ENCODE assay signal across 19 cellular contexts in the genomic region with DNA sequence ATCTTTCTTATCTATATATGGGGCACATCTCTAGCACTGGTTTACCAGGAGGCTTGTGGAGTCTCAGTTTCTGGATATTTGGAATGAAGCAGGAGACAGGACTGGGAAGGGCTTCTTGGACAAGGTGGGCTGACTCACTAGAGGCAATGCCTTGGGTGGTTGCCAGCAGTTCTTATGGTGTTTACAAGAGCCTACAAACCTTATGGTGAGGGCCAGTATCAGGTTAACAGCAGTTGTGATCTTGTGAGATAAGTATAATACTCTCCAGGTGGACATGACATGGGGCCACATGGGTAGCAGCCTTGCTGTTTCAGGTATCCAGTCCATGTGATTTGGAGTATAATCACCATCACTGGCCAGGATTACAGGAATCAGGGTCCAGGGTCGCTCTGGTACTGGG. TPM values are rescaled to one million over a fixed set of nuclear protein-coding genes. Genes with fewer than 3 reads are reported as not detected.
DNase-seq lines count a peak whose midpoint lies in the region; ATAC-seq and TF ChIP-seq lines count a peak whose summit lies in the region.
"Had no signal": no experiment of that assay in that cellular context is flagged by ENCODE, and none has a peak within 500 bp of the region (broad histone marks: within the 10 kb centered on the region; RNA-seq: fewer than 3 reads in every experiment).

No MANE protein-coding gene starts in this region.

- peaks cover 6% of the 10 kb centered on the region for H3K9me1 ChIP-seq in IMR-90 (ENCODE audit: insufficient read depth, low read length)

- no peak overlapping the region for H3K4me2 ChIP-seq in IMR-90 (ENCODE audit: low read depth, low read length)
- H3K4me2 ChIP-seq: A549 had no signal

- POLR2A ChIA-PET in IMR-90 (lab: Charles Lee; ENCODE audit: unreplicated experiment): no interaction called here
- POLR2A ChIA-PET in CD8-positive, alpha-beta T cell (lab: Charles Lee): interaction anchor here (0.7 kb wide), 1 partner anchor 9 kb away, joined by 3 read pairs; no protein-coding TSS in a partner anchor

- no peak overlapping the region for H3K4ac ChIP-seq in IMR-90 (ENCODE audit: low read depth, low read length)

- no peaks in the 10 kb centered on the region for H3K36me3 Mint-ChIP-seq in CD8-positive, alpha-beta T cell
- H3K36me3 Mint-ChIP-seq in activated naive CD4-positive, alpha-beta T cell treated with anti-CD3 and anti-CD28 coated beads for 36 hours (ENCODE audit: low read depth): peaks cover 1% of the 10 kb centered on the region

- no peak overlapping the region for H4K8ac ChIP-seq in IMR-90 (ENCODE audit: low read depth in 2 of 2, low read length in 2 of 2)

- dilution Hi-C loops in IMR-90 (cut with HindIII; ENCODE audit: low sequenced_read_pairs, unreplicated experiment): no loop called here

- peaks cover 12% of the 10 kb centered on the region for H3K4me1 Mint-ChIP-seq in CD8-positive, alpha-beta T cell (ENCODE audit: low read depth)
- H3K4me1 Mint-ChIP-seq in activated naive CD4-positive, alpha-beta T cell treated with anti-CD3 and anti-CD28 coated beads for 36 hours (ENCODE audit: low read depth): peaks cover 7% of the 10 kb centered on the region

- H3K36me3 ChIP-seq in IMR-90 (ENCODE audit: control insufficient read depth, insufficient read depth, low read length): no peaks in the 10 kb centered on the region
- no peaks in the 10 kb centered on the region for H3K36me3 ChIP-seq in CD8-positive, alpha-beta T cell (ENCODE audit: insufficient read depth, low read length)
- H3K36me3 ChIP-seq: pancreas had no signal

- TF ChIP-seq CTCF in IMR-90 (conservative IDR thresholded peaks at IDR 0.05; ENCODE audit: low read depth, low read length): no peak
- TF ChIP-seq CTCF in CD8-positive, alpha-beta T cell (IDR thresholded peaks at IDR 0.05): no peak

- no peak for TF ChIP-seq POLR2A in IMR-90 (IDR thresholded peaks at IDR 0.05; ENCODE audit: low read depth, low read length)

- DNase-seq in A172 (ENCODE audit: low spot score) (peak; percentile 15), IMR-90 (peak; percentile 91), NCI-H82 (lab: John Stamatoyannopoulos, UW) (peak; percentile 67), dermis blood vessel endothelial cell (peak; percentile 19), T1000 (lab: John Stamatoyannopoulos, UW) (no peak)
- DNase-seq in CD8-positive, alpha-beta T cell: no peak
- no peak for DNase-seq in activated naive CD4-positive, alpha-beta T cell treated with anti-CD3 and anti-CD28 coated beads for 36 hours
- DNase-seq in activated CD8-positive, alpha-beta memory T cell treated with anti-CD3 and anti-CD28 coated beads for 24 hours: no peak
- DNase-seq: activated naive CD4-positive, alpha-beta T cell treated with Interleukin-2 at 50 U/mL for 16 hours; Caco-2; NCI-H2227 treated with DMSO at 0.1 percent for 48 hours; RPMI8226; stimulated activated CD8-positive, alpha-beta memory T cell treated with anti-CD3 and anti-CD28 coated beads, Interleukin-4, amount 100 ng/mL, for 48 hours had no signal

- H4K20me1 ChIP-seq in IMR-90 (ENCODE audit: insufficient read depth, low read length): no peaks in the 10 kb centered on the region

- no peak overlapping the region for H3K27ac ChIP-seq in IMR-90 (ENCODE audit: insufficient read depth, low read length)
- H3K27ac ChIP-seq in CD8-positive, alpha-beta T cell (ENCODE audit: low read depth, low read length): no peak overlapping the region
- H3K27ac ChIP-seq: A549, pancreas had no signal

- no peaks in the 10 kb centered on the region for H3K9me3 Mint-ChIP-seq in CD8-positive, alpha-beta T cell
- H3K9me3 Mint-ChIP-seq in activated naive CD4-positive, alpha-beta T cell treated with anti-CD3 and anti-CD28 coated beads for 36 hours: no peaks in the 10 kb centered on the region
- H3K9me3 Mint-ChIP-seq: central memory CD8-positive, alpha-beta T cell; type B pancreatic cell had no signal

- 40% methylated on average over 1 of the region's 1 CpG; no CpG with 5 or more reads in 1 of the 2 experiments for WGBS in IMR-90 (ENCODE audit: extremely low coverage in 2 of 2, insufficient read length in 1 of 2), 2 experiments

- no peak overlapping the region for H4K91ac ChIP-seq in IMR-90 (ENCODE audit: insufficient read depth, low read depth, low read length)

- H3K18ac ChIP-seq in IMR-90 (ENCODE audit: low read depth, low read length): no peak overlapping the region

- H2BK20ac ChIP-seq in IMR-90 (ENCODE audit: low read depth, low read length): no peak overlapping the region

- BruUV-seq in IMR-90 (replicated peaks; lab: Mats Ljungman, UMichigan): no TSS peak

- H3K4me1 ChIP-seq in IMR-90 (ENCODE audit: control insufficient read depth, insufficient read depth, low read length): peaks cover 7% of the 10 kb centered on the region
- H3K4me1 ChIP-seq in CD8-positive, alpha-beta T cell (ENCODE audit: insufficient read depth, low read length): no peaks in the 10 kb centered on the region
- H3K4me1 ChIP-seq: A549 had no signal

- H3K23ac ChIP-seq in IMR-90 (ENCODE audit: low read depth, low read length): no peak overlapping the region

- no peaks in the 10 kb centered on the region for H3K27me3 ChIP-seq in IMR-90 (ENCODE audit: control insufficient read depth, insufficient read depth, low read length)
- H3K27me3 ChIP-seq in CD8-positive, alpha-beta T cell (ENCODE audit: insufficient read depth, low read length): no peaks in the 10 kb centered on the region
- H3K27me3 ChIP-seq: pancreas had no signal

- H3K4me3 Mint-ChIP-seq in CD8-positive, alpha-beta T cell: no peak overlapping the region
- H3K4me3 Mint-ChIP-seq in activated naive CD4-positive, alpha-beta T cell treated with anti-CD3 and anti-CD28 coated beads for 36 hours: no peak overlapping the region
- H3K4me3 Mint-ChIP-seq: central memory CD8-positive, alpha-beta T cell; type B pancreatic cell had no signal

- no peaks in the 10 kb centered on the region for H3K9me3 ChIP-seq in IMR-90 (ENCODE audit: control insufficient read depth, insufficient read depth, low read length)
- no peaks in the 10 kb centered on the region for H3K9me3 ChIP-seq in CD8-positive, alpha-beta T cell (ENCODE audit: low read length)
- H3K9me3 ChIP-seq: A549, Caco-2, pancreas had no signal

- H3K27ac Mint-ChIP-seq in CD8-positive, alpha-beta T cell: no peak overlapping the region
- H3K27ac Mint-ChIP-seq in activated naive CD4-positive, alpha-beta T cell treated with anti-CD3 and anti-CD28 coated beads for 36 hours: no peak overlapping the region
- H3K27ac Mint-ChIP-seq: type B pancreatic cell had no signal

- H2AFZ ChIP-seq in IMR-90 (replicated peaks; ENCODE audit: low read length, poor library complexity): no peak overlapping the region

- no peak overlapping the region for H3K4me3 ChIP-seq in IMR-90 (ENCODE audit: insufficient read depth, low read depth, low read length)
- H3K4me3 ChIP-seq in CD8-positive, alpha-beta T cell (ENCODE audit: low read depth, low read length): no peak overlapping the region
- H3K4me3 ChIP-seq: A549, pancreas had no signal

- no peak overlapping the region for H2BK15ac ChIP-seq in IMR-90 (ENCODE audit: low read depth, low read length)

- peaks cover 2 to 20% of the 10 kb centered on the region in 2 experiments; a peak in 2 of 4 replicates for H3K79me1 ChIP-seq in IMR-90 (ENCODE audit: low read depth in 1 of 2, low read length in 2 of 2)

- no peak for ATAC-seq in IMR-90 (ENCODE audit: low read depth)
- no peak for ATAC-seq in CD8-positive, alpha-beta T cell
- ATAC-seq: A549, pancreas had no signal

- intact Hi-C loops in IMR-90 (cut with micrococcal nuclease): no loop called here
- intact Hi-C loops in CD8-positive, alpha-beta T cell (cut with DNase I, micrococcal nuclease): no loop called here
- intact Hi-C loops in activated naive CD4-positive, alpha-beta T cell treated with anti-CD3 and anti-CD28 coated beads for 36 hours (cut with micrococcal nuclease): no loop called here

- no peak overlapping the region for H2BK5ac ChIP-seq in IMR-90 (ENCODE audit: low read depth, low read length, poor library complexity, severe bottlenecking)

- no peak overlapping the region for H4K5ac ChIP-seq in IMR-90 (ENCODE audit: low read depth, low read length)

- no peak overlapping the region for H2AK5ac ChIP-seq in IMR-90 (ENCODE audit: low read depth, low read length)

- H3K9ac ChIP-seq in IMR-90 (ENCODE audit: low read depth, low read length): no peak overlapping the region

- CTCF ChIA-PET in IMR-90 (lab: Yijun Ruan, JAX): no interaction called here
- CTCF ChIA-PET in CD8-positive, alpha-beta T cell (lab: Charles Lee): no interaction called here
- CTCF ChIA-PET in activated naive CD4-positive, alpha-beta T cell treated with anti-CD3 and anti-CD28 coated beads for 36 hours (lab: Charles Lee): interaction anchor here (1.2 kb wide), 1 partner anchor 16 kb away, joined by 3 read pairs; no protein-coding TSS in a partner anchor

- H2BK120ac ChIP-seq in IMR-90 (ENCODE audit: low read depth, low read length): no peak overlapping the region

- peak overlapping the region; percentile 33 for H2AK9ac ChIP-seq in IMR-90 (replicated peaks; ENCODE audit: low read depth, low read length, poor library complexity)

- in situ Hi-C loops in IMR-90 (cut with MboI; ENCODE audit: low sequenced_read_pairs): no loop called here

- no peak overlapping the region for H3K14ac ChIP-seq in IMR-90 (replicated peaks; ENCODE audit: low read depth, low read length)

- no peak for TF ChIP-seq RAD21 in IMR-90 (IDR thresholded peaks at IDR 0.05; ENCODE audit: low read length)

- H3K56ac ChIP-seq in IMR-90 (ENCODE audit: extremely low read depth, insufficient read depth, low read length): no peak overlapping the region

- H3K27me3 Mint-ChIP-seq in CD8-positive, alpha-beta T cell (ENCODE audit: low read depth): no peaks in the 10 kb centered on the region
- H3K27me3 Mint-ChIP-seq in activated naive CD4-positive, alpha-beta T cell treated with anti-CD3 and anti-CD28 coated beads for 36 hours (ENCODE audit: low read depth): no peaks in the 10 kb centered on the region
- H3K27me3 Mint-ChIP-seq: central memory CD8-positive, alpha-beta T cell; type B pancreatic cell had no signal

RNA-seq across cellular contexts. Expression of a gene that starts 10.2 kb away (rescaled TPM):
- 1.00 and 1.2 TPM in 2 replicates for total RNA-seq in A172 (2014; rRNA removed; shearing (Covaris generic))
- total RNA-seq in IMR-90 (2012; rRNA removed) (2.2 and 3.1 TPM in 2 replicates), dermis blood vessel endothelial cell (6.4 and 6.5 TPM in 2 replicates)
- polyA plus RNA-seq in IMR-90 (2012; rRNA removed): 2.4 TPM in 2 replicates
- polyA plus RNA-seq in IMR-90 (2012; cell fraction: cytosol; rRNA removed): 1.4 and 2.3 TPM in 2 replicates
- polyA plus RNA-seq in IMR-90 (2012; cell fraction: nucleus; rRNA removed; ENCODE audit: low replicate concordance): 1.7 and 1.9 TPM in 2 replicates
- 1 to 10 TPM; 4.7 to 5.2 TPM for total RNA-seq in CD8-positive, alpha-beta T cell
- total RNA-seq in activated naive CD4-positive, alpha-beta T cell treated with anti-CD3 and anti-CD28 coated beads for 36 hours: 1 to 10 TPM; 2.8 to 2.9 TPM

RNA-seq across cellular contexts. Expression of a gene that starts 13.2 kb away (rescaled TPM):
- 0.24 and 3.2 TPM in 2 replicates for total RNA-seq in A172 (2014; rRNA removed; shearing (Covaris generic))
- 0.56 and 0.72 TPM in 2 replicates for total RNA-seq in IMR-90 (2012; rRNA removed)
- 1.1 and 1.3 TPM in 2 replicates for polyA plus RNA-seq in IMR-90 (2012; rRNA removed)
- polyA plus RNA-seq in IMR-90 (2012; cell fraction: cytosol; rRNA removed): 0.47 and 0.54 TPM in 2 replicates
- 1.4 and 6.3 TPM in 2 replicates for polyA plus RNA-seq in IMR-90 (2012; cell fraction: nucleus; rRNA removed; ENCODE audit: low replicate concordance)
- 0.79 and 1.2 TPM in 2 replicates for total RNA-seq in dermis blood vessel endothelial cell
- total RNA-seq in CD8-positive, alpha-beta T cell: 1 to 10 TPM in 1 of 2 experiments, under 1 TPM in 1; 0.89 to 1.0 TPM
- under 1 TPM; 0.12 to 0.19 TPM for total RNA-seq in activated naive CD4-positive, alpha-beta T cell treated with anti-CD3 and anti-CD28 coated beads for 36 hours

RNA-seq across cellular contexts. Expression of a gene that starts 41.7 kb away (rescaled TPM):
- total RNA-seq in A172 (2014; rRNA removed; shearing (Covaris generic)): not detected in 2 replicates
- not detected in 2 replicates for total RNA-seq in IMR-90 (2012; rRNA removed)
- polyA plus RNA-seq in IMR-90 (2012; rRNA removed): not detected in 2 replicates
- not detected in 2 replicates for polyA plus RNA-seq in IMR-90 (2012; cell fraction: cytosol; rRNA removed)
- not detected in 2 replicates for polyA plus RNA-seq in IMR-90 (2012; cell fraction: nucleus; rRNA removed; ENCODE audit: low replicate concordance)
- not detected in 2 replicates for total RNA-seq in dermis blood vessel endothelial cell
- total RNA-seq in CD8-positive, alpha-beta T cell: not detected
- total RNA-seq in activated naive CD4-positive, alpha-beta T cell treated with anti-CD3 and anti-CD28 coated beads for 36 hours: not detected
- total RNA-seq: Caco-2, mesenteric fat pad, pancreas had no signal
- polyA plus RNA-seq: A549, esophagus, pancreas had no signal

Comparison
In these comparisons a context has a peak if more than half of its experiments do, and no peak if none do; other contexts are left out.
1. DNase-seq: peak in A172 (single experiment), IMR-90 (single experiment), NCI-H82 (single experiment) and dermis blood vessel endothelial cell (single experiment); none in T1000 (single experiment), CD8-positive, alpha-beta T cell (0 of 7), activated naive CD4-positive, alpha-beta T cell treated with anti-CD3 and anti-CD28 coated beads for 36 hours (single experiment) and activated CD8-positive, alpha-beta memory T cell treated with anti-CD3 and anti-CD28 coated beads for 24 hours (single experiment).